Comparison of ENCODE assay signal across 2 cellular contexts in genomic region chr18:36334798-36335197, GRCh38.
TF ChIP-seq lines count a peak whose summit lies in the region.

No MANE protein-coding gene starts in this region.

TF ChIP-seq in IMR-90, 13 proteins besides CTCF, POLR2A, EP300 and RAD21:
- TF ChIP-seq RFX5 (IDR thresholded peaks at IDR 0.05; ENCODE audit: low read depth, low read length): no peak
- TF ChIP-seq FOS (IDR thresholded peaks at IDR 0.05; ENCODE audit: low read depth, low read length): no peak
- TF ChIP-seq CHD1 (IDR thresholded peaks at IDR 0.05; ENCODE audit: low read depth, low read length): no peak
- TF ChIP-seq MAFK (IDR thresholded peaks at IDR 0.05; ENCODE audit: low read depth, low read length): no peak
- no peak for TF ChIP-seq BHLHE40 (IDR thresholded peaks at IDR 0.05; ENCODE audit: low read depth, low read length)
- TF ChIP-seq ELK1 (IDR thresholded peaks at IDR 0.05; ENCODE audit: borderline replicate concordance, low read depth, low read length): no peak
- no peak for TF ChIP-seq MAZ (IDR thresholded peaks at IDR 0.05; ENCODE audit: borderline replicate concordance, low read depth, low read length)
- no peak for TF ChIP-seq NFE2L2 (IDR thresholded peaks at IDR 0.05; ENCODE audit: low read depth, low read length)
- TF ChIP-seq SMC3 (IDR thresholded peaks at IDR 0.05; ENCODE audit: low read depth, low read length): no peak
- TF ChIP-seq MXI1 (IDR thresholded peaks at IDR 0.05; ENCODE audit: borderline replicate concordance, low read depth, low read length): no peak
- no peak for TF ChIP-seq USF2 (IDR thresholded peaks at IDR 0.05; ENCODE audit: low read depth, low read length)
- no peak for TF ChIP-seq CEBPB (IDR thresholded peaks at IDR 0.05; ENCODE audit: low read depth, low read length)
- TF ChIP-seq RCOR1 (IDR thresholded peaks at IDR 0.05; ENCODE audit: insufficient replicate concordance, low read length): no peak

TF ChIP-seq in K562, 482 proteins besides CTCF, POLR2A, EP300 and RAD21:
- no peak for TF ChIP-seq YY1 (IDR thresholded peaks at IDR 0.05; ENCODE audit: borderline replicate concordance in 1 of 3, control insufficient read depth in 1 of 3, extremely low read depth in 1 of 3, insufficient read depth in 3 of 3, insufficient read length in 1 of 3, insufficient replicate concordance in 2 of 3, low read depth in 1 of 3, low read length in 2 of 3)
- no peak for TF ChIP-seq FOXP4 (CRISPR knock-in tag; IDR thresholded peaks at IDR 0.05; ENCODE audit: borderline replicate concordance)
- no peak for TF ChIP-seq ZBTB33 (CRISPR knock-in tag; IDR thresholded peaks at IDR 0.05)
